Comparison of ENCODE assay signal across 1 cellular context in genomic region chr9:73613092-73613701, GRCh38.
TF ChIP-seq lines count a peak whose summit lies in the region.

No MANE protein-coding gene starts in this region.

TF ChIP-seq in K562, 482 proteins besides CTCF, POLR2A, EP300 and RAD21 (continued from another document):
- no peak for TF ChIP-seq ZNF318 (IDR thresholded peaks at IDR 0.05; ENCODE audit: borderline replicate concordance in 1 of 2, low read depth in 1 of 2)
- no peak for TF ChIP-seq SRSF9 (IDR thresholded peaks at IDR 0.05; ENCODE audit: borderline replicate concordance, low read depth, low read length)
- TF ChIP-seq NCOR1 (IDR thresholded peaks at IDR 0.05): 0 out of 2 replicates have a peak, but pooled peaks have one; percentile 17
- no peak for TF ChIP-seq PHF8 (IDR thresholded peaks at IDR 0.05; ENCODE audit: borderline replicate concordance, low read length)
- no peak for TF ChIP-seq HSF4 (CRISPR knock-in tag; IDR thresholded peaks at IDR 0.05; ENCODE audit: borderline replicate concordance)
- peak in 1 of 2 experiments; percentile 26 for TF ChIP-seq NCOA2 (IDR thresholded peaks at IDR 0.05; ENCODE audit: partially characterized antibody in 2 of 2)
- TF ChIP-seq RFX1 (IDR thresholded peaks at IDR 0.05): no peak
- peak; percentile 82 for TF ChIP-seq ATF3 (IDR thresholded peaks at IDR 0.05)
- TF ChIP-seq ATF3 (CRISPR knock-in tag; conservative IDR thresholded peaks at IDR 0.05): no peak
- peak; percentile 77 for TF ChIP-seq TEAD4 (IDR thresholded peaks at IDR 0.05; ENCODE audit: low read length)
- no peak for TF ChIP-seq TEAD4 (CRISPR knock-in tag; IDR thresholded peaks at IDR 0.05; ENCODE audit: borderline replicate concordance)
- TF ChIP-seq, protein P1, sequence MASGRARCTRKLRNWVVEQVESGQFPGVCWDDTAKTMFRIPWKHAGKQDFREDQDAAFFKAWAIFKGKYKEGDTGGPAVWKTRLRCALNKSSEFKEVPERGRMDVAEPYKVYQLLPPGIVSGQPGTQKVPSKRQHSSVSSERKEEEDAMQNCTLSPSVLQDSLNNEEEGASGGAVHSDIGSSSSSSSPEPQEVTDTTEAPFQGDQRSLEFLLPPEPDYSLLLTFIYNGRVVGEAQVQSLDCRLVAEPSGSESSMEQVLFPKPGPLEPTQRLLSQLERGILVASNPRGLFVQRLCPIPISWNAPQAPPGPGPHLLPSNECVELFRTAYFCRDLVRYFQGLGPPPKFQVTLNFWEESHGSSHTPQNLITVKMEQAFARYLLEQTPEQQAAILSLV (tag; IDR thresholded peaks at IDR 0.05): peak; percentile 77; the same call in 1 of the 2 replicates
- TF ChIP-seq SMAD4 (CRISPR knock-in tag; conservative IDR thresholded peaks at IDR 0.05): 0 out of 2 replicates have a peak, but pooled peaks have one; percentile 29
- TF ChIP-seq NFE2 (IDR thresholded peaks at IDR 0.05; ENCODE audit: low read depth): peak; percentile 24; the same call in 1 of the 2 replicates
- peak; percentile 27; the same call in 1 of the 2 replicates for TF ChIP-seq CEBPB (tag; IDR thresholded peaks at IDR 0.05)
- no peak for TF ChIP-seq TRIM25 (IDR thresholded peaks at IDR 0.05; ENCODE audit: borderline replicate concordance)
- no peak for TF ChIP-seq ZBTB43 (CRISPR knock-in tag; IDR thresholded peaks at IDR 0.05)
- TF ChIP-seq RNF219 (CRISPR knock-in tag; IDR thresholded peaks at IDR 0.05): no peak
- TF ChIP-seq FOXK1 (CRISPR knock-in tag; IDR thresholded peaks at IDR 0.05; ENCODE audit: borderline replicate concordance): no peak
- no peak for TF ChIP-seq CEBPG (CRISPR knock-in tag; IDR thresholded peaks at IDR 0.05)
- TF ChIP-seq CEBPG (tag; conservative IDR thresholded peaks at IDR 0.05 in 1 of 2, IDR thresholded peaks at IDR 0.05 in 1 of 2): peak; percentile 37 to 42; a peak in 2 of 4 replicates
- TF ChIP-seq ARID1B (IDR thresholded peaks at IDR 0.05): 0 out of 2 replicates have a peak, but pooled peaks have one; percentile 26
- TF ChIP-seq ZSCAN29 (IDR thresholded peaks at IDR 0.05): no peak
- peak; percentile 76 to 77; a peak in 3 of 4 replicates for TF ChIP-seq TRIM24 (IDR thresholded peaks at IDR 0.05)
- TF ChIP-seq SPI1 (IDR thresholded peaks at IDR 0.05; ENCODE audit: borderline replicate concordance, low read depth, low read length): no peak
- TF ChIP-seq KLF16 (IDR thresholded peaks at IDR 0.05): 0 out of 2 replicates have a peak, but pooled peaks have one; percentile 7
- TF ChIP-seq GATAD2A (IDR thresholded peaks at IDR 0.05): no peak
